Comparison of ENCODE assay signal across 8 cellular contexts in genomic region chr5:142655339-142656267, GRCh38. TPM values are rescaled to one million over a fixed set of nuclear protein-coding genes. Genes with fewer than 3 reads are reported as not detected.
DNase-seq lines count a peak whose midpoint lies in the region; ATAC-seq and TF ChIP-seq lines count a peak whose summit lies in the region.

No MANE protein-coding gene starts in this region.

- no peaks in the 10 kb centered on the region for H3K27me3 ChIP-seq in Karpas-422 (ENCODE audit: low read length)
- H3K27me3 ChIP-seq in RWPE2 (ENCODE audit: insufficient read depth, poor library complexity, severe bottlenecking), result no peaks in the 10 kb centered on the region
- no peaks in the 10 kb centered on the region for H3K27me3 ChIP-seq in suprapubic skin

- H3K9me2 ChIP-seq in Karpas-422 (replicated peaks; ENCODE audit: insufficient read depth, low read length), result no peaks in the 10 kb centered on the region

- no peak overlapping the region for H3K4me2 ChIP-seq in Karpas-422 (ENCODE audit: low read depth, low read length, poor library complexity, severe bottlenecking)

- H2AFZ ChIP-seq in Karpas-422 (ENCODE audit: low read length), result no peak overlapping the region

- no peak for TF ChIP-seq EP300 in suprapubic skin (IDR thresholded peaks at IDR 0.05)

- no peak overlapping the region for H3K4me3 ChIP-seq in Karpas-422 (ENCODE audit: low read length)
- no peak overlapping the region for H3K4me3 ChIP-seq in RWPE2 (ENCODE audit: severe bottlenecking)
- no peak overlapping the region for H3K4me3 ChIP-seq in foreskin fibroblast (ENCODE audit: low read depth in 1 of 2, low read length in 2 of 2)
- no peak overlapping the region for H3K4me3 ChIP-seq in suprapubic skin

- no peak overlapping the region for H3K9ac ChIP-seq in Karpas-422 (ENCODE audit: low read length)

- 20% methylated on average over 13 of the region's 13 CpGs for WGBS in suprapubic skin

- H3K4me1 ChIP-seq in Karpas-422 (ENCODE audit: low read length), result no peaks in the 10 kb centered on the region
- H3K4me1 ChIP-seq in RWPE2 (ENCODE audit: insufficient read depth, poor library complexity, severe bottlenecking), result no peaks in the 10 kb centered on the region
- H3K4me1 ChIP-seq in suprapubic skin, result peaks cover 4% of the 10 kb centered on the region

- ATAC-seq in GM19351 (IDR thresholded peaks at IDR 0.05; ENCODE audit: unreplicated experiment) (peak; percentile 87), RWPE2 (ENCODE audit: low read depth) (peak; percentile 97)

- H3K36me3 ChIP-seq in Karpas-422 (ENCODE audit: insufficient read depth, low read length), result no peaks in the 10 kb centered on the region
- no peaks in the 10 kb centered on the region for H3K36me3 ChIP-seq in RWPE2 (ENCODE audit: low read depth)
- no peaks in the 10 kb centered on the region for H3K36me3 ChIP-seq in suprapubic skin

- H4K20me1 ChIP-seq in Karpas-422 (ENCODE audit: insufficient read depth, low read depth, low read length), result no peaks in the 10 kb centered on the region

- H3K27ac ChIP-seq in Karpas-422 (ENCODE audit: low read length), result no peak overlapping the region
- no peak overlapping the region for H3K27ac ChIP-seq in RWPE2 (ENCODE audit: poor library complexity, severe bottlenecking)
- no peak overlapping the region for H3K27ac ChIP-seq in suprapubic skin

- TF ChIP-seq POLR2A in suprapubic skin (IDR thresholded peaks at IDR 0.05), result no peak

- DNase-seq in AG20443 (ENCODE audit: low spot score) (peak; percentile 93), Karpas-422 (peak; percentile 82), RWPE2 (ENCODE audit: low spot score) (peak; percentile 73), foreskin fibroblast (peak; percentile 70 to 91), occipital lobe (lab: John Stamatoyannopoulos, UW) (peak; percentile 75), suprapubic skin (ENCODE audit: low spot score in 2 of 2) (peak in 1 of 2 donors; percentile 84)
- peak; percentile 43 for DNase-seq in activated effector memory CD4-positive, alpha-beta T cell treated with Interleukin-2 at 50 U/mL for 16 hours

- H3K9me3 ChIP-seq in Karpas-422 (ENCODE audit: low read length) (no peaks in the 10 kb centered on the region), RWPE2 (ENCODE audit: severe bottlenecking) (no peaks in the 10 kb centered on the region), suprapubic skin (no peaks in the 10 kb centered on the region)

- H3K79me2 ChIP-seq in Karpas-422 (ENCODE audit: low read length), result no peaks in the 10 kb centered on the region

- TF ChIP-seq CTCF in RWPE2 (IDR thresholded peaks at IDR 0.05; ENCODE audit: poor library complexity, severe bottlenecking), result peak; percentile 100
- TF ChIP-seq CTCF in foreskin fibroblast (IDR thresholded peaks at IDR 0.05; ENCODE audit: low read depth, low read length), result peak; percentile 99
- TF ChIP-seq CTCF in suprapubic skin (IDR thresholded peaks at IDR 0.05), result peak; percentile 93 to 97

RNA-seq across cellular contexts. Expression of gene FGF1, which starts 30.3 kb away (rescaled TPM):
- total RNA-seq in Karpas-422 (2014; rRNA removed; shearing (Covaris generic); ENCODE audit: low replicate concordance), result not detected in 2 replicates
- total RNA-seq in occipital lobe (6.9 TPM), suprapubic skin (1 to 10 TPM in 3 of 4 donors, under 1 TPM in 1; 0.48 to 2.5 (median 1.9) TPM)
